In the genomic region with DNA sequence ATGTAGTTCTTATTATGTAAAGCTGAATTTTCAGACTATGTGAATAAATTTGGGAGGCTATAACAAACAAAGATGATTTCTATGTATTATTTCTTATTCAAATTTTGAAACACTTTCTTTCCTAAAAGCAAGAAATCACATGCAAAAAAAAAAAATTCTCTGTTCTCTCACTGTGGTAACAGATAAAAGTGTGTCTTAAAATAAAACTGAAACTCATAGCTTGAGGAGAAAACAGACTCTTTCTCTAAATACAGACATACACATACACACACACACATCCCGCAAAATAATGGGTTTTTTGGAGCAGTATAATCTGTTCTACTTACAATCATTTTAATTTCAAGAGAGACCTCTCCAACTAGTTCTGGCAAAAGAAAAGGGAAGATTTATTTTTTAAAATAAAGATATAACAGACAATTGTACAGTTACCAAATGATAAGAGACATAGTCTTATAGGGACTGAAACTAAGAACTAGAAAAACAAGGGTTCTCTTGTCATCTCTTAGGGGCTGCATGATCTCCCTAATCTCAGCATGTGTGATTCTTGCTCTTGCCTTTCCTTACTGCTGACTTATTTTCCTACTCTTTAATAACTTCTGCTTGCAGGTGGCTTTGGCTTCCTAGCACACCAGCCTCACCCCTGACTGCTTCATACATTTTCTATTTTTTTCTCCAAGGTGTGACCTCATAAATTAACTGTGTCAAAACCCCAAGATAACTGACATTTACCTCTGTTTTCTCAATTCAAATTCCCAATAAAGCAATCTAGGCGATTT, we compare ENCODE assay signal across 18 cellular contexts.
"Had no signal": no experiment of that assay in that cellular context is flagged by ENCODE, and none has a peak within 500 bp of the region (broad histone marks: within the 10 kb centered on the region; RNA-seq: fewer than 3 reads in every experiment).

No MANE protein-coding gene starts in this region.

- H3K27me3 Mint-ChIP-seq: activated CD4-positive, alpha-beta memory T cell treated with anti-CD3 and anti-CD28 coated beads for 36 hours; activated CD8-positive, alpha-beta memory T cell treated with anti-CD3 and anti-CD28 coated beads, Interleukin-2, amount 10 ng/mL, durations not matched to agents 7 days and 5 days; activated naive CD4-positive, alpha-beta T cell treated with anti-CD3 and anti-CD28 coated beads, Interleukin-2, amount 10 ng/mL, durations not matched to agents 7 days and 5 days; activated naive CD8-positive, alpha-beta T cell treated with anti-CD3 and anti-CD28 coated beads, Interleukin-2, amount 50 U/mL, for 24 hours; T-cell had no signal

- H3K27ac Mint-ChIP-seq: activated CD4-positive, alpha-beta memory T cell treated with anti-CD3 and anti-CD28 coated beads for 36 hours; activated CD8-positive, alpha-beta memory T cell treated with anti-CD3 and anti-CD28 coated beads, Interleukin-2, amount 10 ng/mL, durations not matched to agents 7 days and 5 days; activated naive CD4-positive, alpha-beta T cell treated with anti-CD3 and anti-CD28 coated beads, Interleukin-2, amount 10 ng/mL, durations not matched to agents 7 days and 5 days; activated naive CD8-positive, alpha-beta T cell treated with anti-CD3 and anti-CD28 coated beads, Interleukin-2, amount 50 U/mL, for 24 hours; nephron progenitor cell; T-cell had no signal

- H3K36me3 Mint-ChIP-seq: activated CD4-positive, alpha-beta memory T cell treated with anti-CD3 and anti-CD28 coated beads for 36 hours; activated CD8-positive, alpha-beta memory T cell treated with anti-CD3 and anti-CD28 coated beads, Interleukin-2, amount 10 ng/mL, durations not matched to agents 7 days and 5 days; activated naive CD4-positive, alpha-beta T cell treated with anti-CD3 and anti-CD28 coated beads, Interleukin-2, amount 10 ng/mL, durations not matched to agents 7 days and 5 days; T-cell had no signal

- DNase-seq: activated CD4-positive, alpha-beta memory T cell treated with anti-CD3 and anti-CD28 coated beads for 36 hours; activated CD8-positive, alpha-beta memory T cell treated with anti-CD3 and anti-CD28 coated beads, Interleukin-2, amount 10 ng/mL, durations not matched to agents 7 days and 5 days; activated effector memory CD4-positive, alpha-beta T cell treated with Interleukin-2 at 50 U/mL for 16 hours; activated naive CD4-positive, alpha-beta T cell treated with anti-CD3 and anti-CD28 coated beads, Interleukin-2, amount 10 ng/mL, durations not matched to agents 7 days and 5 days; activated naive CD8-positive, alpha-beta T cell treated with anti-CD3 and anti-CD28 coated beads, Interleukin-2, amount 50 U/mL, for 24 hours; activated T-cell treated with anti-CD3 and anti-CD28 coated beads, Interleukin-2, amount 50 U/mL, for 1 hour; aorta; brain microvascular endothelial cell; central memory CD4-positive, alpha-beta T cell; dorsolateral prefrontal cortex; foreskin keratinocyte; hippocampal formation; nephron progenitor cell; occipital lobe; posterior cingulate gyrus; stimulated activated naive CD4-positive, alpha-beta T cell treated with Interleukin-2 at 50 U/mL for 16 hours; T-cell; thyroid gland had no signal

- H3K4me3 Mint-ChIP-seq: activated CD4-positive, alpha-beta memory T cell treated with anti-CD3 and anti-CD28 coated beads for 36 hours; activated CD8-positive, alpha-beta memory T cell treated with anti-CD3 and anti-CD28 coated beads, Interleukin-2, amount 10 ng/mL, durations not matched to agents 7 days and 5 days; activated naive CD4-positive, alpha-beta T cell treated with anti-CD3 and anti-CD28 coated beads, Interleukin-2, amount 10 ng/mL, durations not matched to agents 7 days and 5 days; activated naive CD8-positive, alpha-beta T cell treated with anti-CD3 and anti-CD28 coated beads, Interleukin-2, amount 50 U/mL, for 24 hours; nephron progenitor cell; T-cell had no signal

- H3K4me1 Mint-ChIP-seq: activated CD8-positive, alpha-beta memory T cell treated with anti-CD3 and anti-CD28 coated beads, Interleukin-2, amount 10 ng/mL, durations not matched to agents 7 days and 5 days; activated naive CD4-positive, alpha-beta T cell treated with anti-CD3 and anti-CD28 coated beads, Interleukin-2, amount 10 ng/mL, durations not matched to agents 7 days and 5 days; activated naive CD8-positive, alpha-beta T cell treated with anti-CD3 and anti-CD28 coated beads, Interleukin-2, amount 50 U/mL, for 24 hours; nephron progenitor cell; T-cell had no signal

- ATAC-seq: activated CD8-positive, alpha-beta memory T cell treated with anti-CD3 and anti-CD28 coated beads, Interleukin-2, amount 10 ng/mL, durations not matched to agents 7 days and 5 days; activated naive CD8-positive, alpha-beta T cell treated with anti-CD3 and anti-CD28 coated beads, Interleukin-2, amount 50 U/mL, for 24 hours; foreskin keratinocyte; T-cell had no signal
